ENCODE assay signal across 14 cellular contexts in the genomic region with DNA sequence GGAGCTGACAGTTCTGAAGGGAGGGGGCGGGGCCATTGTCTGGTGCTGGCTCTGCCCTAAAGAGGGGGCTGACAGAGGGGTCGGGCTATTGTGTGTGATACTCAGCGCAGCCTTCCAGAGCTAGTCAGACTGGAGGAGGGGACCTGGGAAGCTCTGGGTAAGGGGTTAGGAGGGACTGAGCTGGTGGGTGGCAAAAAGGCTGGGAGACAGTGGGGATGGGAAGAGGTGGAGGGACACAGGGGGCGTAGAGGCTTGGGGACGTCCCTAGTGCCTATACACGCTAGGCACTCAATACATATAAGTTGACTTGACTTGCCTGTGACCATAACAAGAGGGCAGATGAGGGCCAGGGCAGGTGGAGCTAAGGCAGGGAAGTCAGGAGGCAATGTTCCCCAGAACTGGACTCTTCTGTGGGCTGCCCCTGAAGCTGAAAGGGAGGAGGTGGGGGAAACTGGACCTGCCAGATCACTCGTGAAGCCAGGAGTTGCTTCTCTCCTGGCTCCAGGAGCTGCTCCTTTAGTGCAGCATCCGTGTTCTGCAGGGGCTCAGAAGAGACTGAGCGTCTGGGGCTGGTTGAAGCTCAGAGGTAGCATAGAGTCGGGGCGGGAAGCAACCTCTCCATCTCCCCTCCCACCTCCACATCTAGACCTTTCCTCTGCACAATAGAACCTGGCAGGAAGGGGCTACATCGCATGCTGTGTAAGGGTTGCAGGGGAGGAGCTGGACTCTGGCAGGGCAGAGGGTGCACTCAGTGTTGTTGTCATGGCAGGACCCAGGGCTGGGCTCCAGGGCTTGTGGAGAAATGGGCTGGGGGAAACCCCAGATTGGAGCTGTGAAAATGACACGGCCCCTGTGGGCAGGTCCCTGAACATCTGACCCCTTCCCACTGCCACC. TPM values are rescaled to one million over a fixed set of nuclear protein-coding genes. Genes with fewer than 3 reads are reported as not detected.
DNase-seq lines count a peak whose midpoint lies in the region; ATAC-seq and TF ChIP-seq lines count a peak whose summit lies in the region.
"Had no signal": no experiment of that assay in that cellular context is flagged by ENCODE, and none has a peak within 500 bp of the region (broad histone marks: within the 10 kb centered on the region; RNA-seq: fewer than 3 reads in every experiment).

No MANE protein-coding gene starts in this region.

- H3K4me3 Mint-ChIP-seq in endodermal cell: peak overlapping the region; percentile 31
- H3K4me3 Mint-ChIP-seq in stimulated activated memory B cell treated with anti-CD40 and anti-IgM and Interleukin-4, amounts not matched to agents 10 μg/mL and 1 μg/mL and 100 μg/mL, for 72 hours: peak overlapping the region; percentile 73

- H3K27me3 Mint-ChIP-seq in endodermal cell (ENCODE audit: insufficient read depth): peaks cover 1% of the 10 kb centered on the region
- H3K27me3 Mint-ChIP-seq in stimulated activated memory B cell treated with anti-CD40 and anti-IgM and Interleukin-4, amounts not matched to agents 10 μg/mL and 1 μg/mL and 100 μg/mL, for 72 hours: peaks cover 25% of the 10 kb centered on the region

- no peaks in the 10 kb centered on the region for H3K79me2 ChIP-seq in SK-N-SH (ENCODE audit: insufficient read depth)

- H3F3A ChIP-seq in SK-N-SH (replicated peaks; ENCODE audit: insufficient read depth): peaks cover 22% of the 10 kb centered on the region

- no peak overlapping the region for H2AFZ ChIP-seq in SK-N-SH (ENCODE audit: low read depth)

- no peak for TF ChIP-seq EP300 in SK-N-SH (IDR thresholded peaks at IDR 0.05; ENCODE audit: borderline replicate concordance in 1 of 2, low read depth in 1 of 2, low read length in 1 of 2)

- H3K36me3 ChIP-seq in SK-N-SH (replicated peaks in 1 of 2; ENCODE audit: control insufficient read depth in 1 of 2, insufficient read depth in 2 of 2, low read length in 1 of 2) (no peaks in the 10 kb centered on the region), endodermal cell (ENCODE audit: control insufficient read depth, insufficient read depth, low read length) (no peaks in the 10 kb centered on the region)
- H3K36me3 ChIP-seq: HAP-1, sigmoid colon had no signal

- no peak overlapping the region for H3K27ac Mint-ChIP-seq in endodermal cell
- peak overlapping the region; percentile 69 for H3K27ac Mint-ChIP-seq in stimulated activated memory B cell treated with anti-CD40 and anti-IgM and Interleukin-4, amounts not matched to agents 10 μg/mL and 1 μg/mL and 100 μg/mL, for 72 hours

- H3K9me3 ChIP-seq in SK-N-SH: no peaks in the 10 kb centered on the region
- H3K9me3 ChIP-seq in endodermal cell (ENCODE audit: control insufficient read depth, low read length): no peaks in the 10 kb centered on the region
- H3K9me3 ChIP-seq: HAP-1, sigmoid colon had no signal

- ATAC-seq in SK-N-SH treated with all-trans-retinoic acid at 6 μM for 48 hours (no peak), left colon (no peak), GM18867 (IDR thresholded peaks at IDR 0.05; ENCODE audit: unreplicated experiment) (no peak)
- ATAC-seq in stimulated activated memory B cell treated with anti-CD40 and anti-IgM and Interleukin-4, amounts not matched to agents 10 μg/mL and 1 μg/mL and 100 μg/mL, for 72 hours: no peak

- H3K9me3 Mint-ChIP-seq in endodermal cell: no peaks in the 10 kb centered on the region
- no peaks in the 10 kb centered on the region for H3K9me3 Mint-ChIP-seq in stimulated activated memory B cell treated with anti-CD40 and anti-IgM and Interleukin-4, amounts not matched to agents 10 μg/mL and 1 μg/mL and 100 μg/mL, for 72 hours
- H3K9me3 Mint-ChIP-seq: activated naive CD4-positive, alpha-beta T cell treated with anti-CD3 and anti-CD28 coated beads, Interleukin-2, amount 50 U/mL, for 72 hours had no signal

- no peaks in the 10 kb centered on the region for H3K9me2 ChIP-seq in SK-N-SH

- H3K27me3 ChIP-seq in SK-N-SH (ENCODE audit: insufficient read depth) (no peaks in the 10 kb centered on the region), endodermal cell (ENCODE audit: control insufficient read depth, insufficient read depth, low read length, poor library complexity, severe bottlenecking) (no peaks in the 10 kb centered on the region)

- H3K27ac ChIP-seq in SK-N-SH (ENCODE audit: low read depth in 2 of 2, low read length in 1 of 2) (no peak overlapping the region), endodermal cell (ENCODE audit: low read depth, low read length) (no peak overlapping the region)
- H3K27ac ChIP-seq: sigmoid colon had no signal

- TF ChIP-seq CTCF in SK-N-SH (IDR thresholded peaks at IDR 0.05) (no peak), endodermal cell (conservative IDR thresholded peaks at IDR 0.05) (no peak)

- intact Hi-C loops in left colon (cut with DNase I, micrococcal nuclease): no loop called here

- no peaks in the 10 kb centered on the region for H3K36me3 Mint-ChIP-seq in endodermal cell (ENCODE audit: low read depth)
- H3K36me3 Mint-ChIP-seq in stimulated activated memory B cell treated with anti-CD40 and anti-IgM and Interleukin-4, amounts not matched to agents 10 μg/mL and 1 μg/mL and 100 μg/mL, for 72 hours: no peaks in the 10 kb centered on the region
- H3K36me3 Mint-ChIP-seq: activated naive CD4-positive, alpha-beta T cell treated with anti-CD3 and anti-CD28 coated beads, Interleukin-2, amount 50 U/mL, for 72 hours had no signal

- H4K20me1 ChIP-seq in SK-N-SH (ENCODE audit: insufficient read depth): peaks cover 4% of the 10 kb centered on the region

- DNase-seq in SK-N-SH (peak; percentile 17), NCI-H2227 (lab: John Stamatoyannopoulos, UW; ENCODE audit: unreplicated experiment) (peak; percentile 27), endodermal cell (no peak), left colon (no peak)
- no peak for DNase-seq in central memory CD4-positive, alpha-beta T cell
- DNase-seq: activated CD4-positive, alpha-beta T cell treated with anti-CD3 and anti-CD28 coated beads for 1 hour; DMS153; sigmoid colon had no signal

- no peak for TF ChIP-seq RAD21 in SK-N-SH (IDR thresholded peaks at IDR 0.05; ENCODE audit: low read length)

- 75% methylated on average over 12 of the region's 13 CpGs for WGBS in SK-N-SH (ENCODE audit: low lambda C conversion rate)
- 55% methylated on average over 13 of the region's 13 CpGs; no CpG with 5 or more reads in 1 of the 2 experiments for WGBS in endodermal cell (ENCODE audit: insufficient coverage in 1 of 2, insufficient read length in 1 of 2), 2 experiments

- POLR2A ChIA-PET in SK-N-SH (lab: Yijun Ruan, JAX): interaction anchor here (0.5 to 0.7 kb wide), 2 partner anchors 10 to 75 kb away, joined by 3 read pairs; no protein-coding TSS in a partner anchor

- H3K4me3 ChIP-seq in SK-N-SH (ENCODE audit: low read depth in 2 of 2, low read length in 1 of 2) (no peak overlapping the region), endodermal cell (ENCODE audit: low read length) (no peak overlapping the region)
- H3K4me3 ChIP-seq: HAP-1, sigmoid colon had no signal

- H3K4me1 ChIP-seq in SK-N-SH (ENCODE audit: control insufficient read depth in 1 of 2, insufficient read depth in 2 of 2, low read depth in 1 of 2, low read length in 1 of 2) (peaks cover 12 to 15% of the 10 kb centered on the region in 2 experiments), endodermal cell (ENCODE audit: control insufficient read depth, insufficient read depth, low read length) (no peaks in the 10 kb centered on the region)

- H3K4me1 Mint-ChIP-seq in endodermal cell: peaks cover 47% of the 10 kb centered on the region
- H3K4me1 Mint-ChIP-seq in stimulated activated memory B cell treated with anti-CD40 and anti-IgM and Interleukin-4, amounts not matched to agents 10 μg/mL and 1 μg/mL and 100 μg/mL, for 72 hours: peaks cover 88% of the 10 kb centered on the region

- CTCF ChIA-PET in SK-N-SH (lab: Yijun Ruan, JAX): interaction anchor here (1.0 to 40.5 kb wide), 8 partner anchors 9 to 109 kb away, joined by 3 to 1559 read pairs (median 10); a partner anchor contains a TSS

- H3K9ac ChIP-seq in SK-N-SH (no peak overlapping the region), endodermal cell (ENCODE audit: extremely low read depth, low read length, poor library complexity, severe bottlenecking) (no peak overlapping the region)

- no peak overlapping the region for H3K4me2 ChIP-seq in SK-N-SH

TF ChIP-seq in SK-N-SH, 30 proteins besides CTCF, POLR2A, EP300 and RAD21 (continues in another document):
- TF ChIP-seq, protein P1, sequence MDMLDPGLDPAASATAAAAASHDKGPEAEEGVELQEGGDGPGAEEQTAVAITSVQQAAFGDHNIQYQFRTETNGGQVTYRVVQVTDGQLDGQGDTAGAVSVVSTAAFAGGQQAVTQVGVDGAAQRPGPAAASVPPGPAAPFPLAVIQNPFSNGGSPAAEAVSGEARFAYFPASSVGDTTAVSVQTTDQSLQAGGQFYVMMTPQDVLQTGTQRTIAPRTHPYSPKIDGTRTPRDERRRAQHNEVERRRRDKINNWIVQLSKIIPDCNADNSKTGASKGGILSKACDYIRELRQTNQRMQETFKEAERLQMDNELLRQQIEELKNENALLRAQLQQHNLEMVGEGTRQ (IDR thresholded peaks at IDR 0.05; ENCODE audit: borderline replicate concordance, low read depth, low read length): no peak

TF ChIP-seq in SK-N-SH treated with all-trans-retinoic acid at 6 μM for 48 hours, 23 proteins besides CTCF, POLR2A, EP300 and RAD21 (continues in another document):
- TF ChIP-seq ZFP30 (CRISPR knock-in tag; IDR thresholded peaks at IDR 0.05): no peak

RNA-seq across cellular contexts. Expression of a gene that starts 3.0 kb away (rescaled TPM):
- polyA plus RNA-seq in SK-N-SH (2012; rRNA removed): 1.3 and 2.3 TPM in 2 replicates
- 0.33 and 0.73 TPM in 2 replicates for polyA plus RNA-seq in SK-N-SH (2012; cell fraction: cytosol; rRNA removed)
- polyA plus RNA-seq in SK-N-SH (2012; cell fraction: nucleus; rRNA removed): 11.2 and 13.5 TPM in 2 replicates
- 10 to 100 TPM in 1 of 2 donors, 1 to 10 TPM in 1; 6.4 to 10.3 TPM for total RNA-seq in endodermal cell
- 5.0 TPM for polyA plus RNA-seq in endodermal cell (2013, experiment 1 of 2)
- 3.4 TPM for polyA plus RNA-seq in endodermal cell (2013, experiment 2 of 2)
- 1 to 10 TPM; 3.5 to 6.5 TPM for total RNA-seq in left colon
- total RNA-seq: HT1080 had no signal

RNA-seq across cellular contexts. Expression of a gene that starts 35.8 kb away (rescaled TPM):
- polyA plus RNA-seq in SK-N-SH (2012; rRNA removed): 726 and 983 TPM in 2 replicates
- 396 and 512 TPM in 2 replicates for polyA plus RNA-seq in SK-N-SH (2012; cell fraction: cytosol; rRNA removed)
- polyA plus RNA-seq in SK-N-SH (2012; cell fraction: nucleus; rRNA removed): 1,848 and 2,172 TPM in 2 replicates
- 10 to 100 TPM; 41.2 to 42.0 TPM for total RNA-seq in endodermal cell
- polyA plus RNA-seq in endodermal cell (2013, experiment 1 of 2): 46.3 TPM
- 45.5 TPM for polyA plus RNA-seq in endodermal cell (2013, experiment 2 of 2)
- 100 to 1,000 TPM; 335 to 478 TPM for total RNA-seq in left colon

RNA-seq across cellular contexts. Expression of a gene that starts 43.5 kb away (rescaled TPM):
- polyA plus RNA-seq in SK-N-SH (2012; rRNA removed): 28.5 and 40.2 TPM in 2 replicates
- polyA plus RNA-seq in SK-N-SH (2012; cell fraction: cytosol; rRNA removed): 25.1 and 30.1 TPM in 2 replicates
- polyA plus RNA-seq in SK-N-SH (2012; cell fraction: nucleus; rRNA removed): 23.0 and 37.6 TPM in 2 replicates
- total RNA-seq in endodermal cell (10 to 100 TPM; 20.9 to 22.7 TPM), left colon (10 to 100 TPM; 21.3 to 30.3 TPM)
- polyA plus RNA-seq in endodermal cell (2013, experiment 1 of 2): 19.9 TPM
- polyA plus RNA-seq in endodermal cell (2013, experiment 2 of 2): 22.4 TPM

Comparison
In these comparisons a context has a peak if more than half of its experiments do, and no peak if none do; other contexts are left out.
1. DNase-seq: peak in SK-N-SH (single experiment) and NCI-H2227 (single experiment); none in endodermal cell (single experiment), left colon (0 of 2) and central memory CD4-positive, alpha-beta T cell (single experiment).
2. RNA of a gene that starts 35.8 kb away (total RNA-seq): 335 to 478 TPM in left colon; 41.2 to 42.0 TPM in endodermal cell; every median in the first group is over 4 times any median in the second.